Comparison of ENCODE assay signal across 3 cellular contexts in the genomic region with DNA sequence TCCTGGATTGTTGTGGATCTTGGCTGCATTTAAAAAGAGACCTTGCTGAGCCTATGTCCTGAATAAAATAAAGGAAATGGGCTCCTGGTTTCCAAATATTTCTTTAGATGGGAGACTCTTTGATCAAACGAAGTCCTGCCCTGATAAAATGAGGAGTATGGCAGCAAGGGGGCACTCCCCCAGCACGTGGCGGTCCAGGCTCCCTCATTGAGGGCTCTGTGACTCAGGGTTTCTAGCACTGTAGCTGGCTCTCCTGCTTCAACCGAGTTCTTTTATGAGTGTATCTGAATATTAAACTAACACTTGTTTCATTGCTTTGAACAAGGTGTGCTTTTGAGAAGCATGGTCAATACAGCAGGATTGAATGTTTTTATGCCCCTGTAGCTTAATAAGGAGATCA.
TF ChIP-seq lines count a peak whose summit lies in the region.

No MANE protein-coding gene starts in this region.

TF ChIP-seq in GM23338, 12 proteins besides CTCF, POLR2A, EP300 and RAD21:
- TF ChIP-seq ETS1 (IDR thresholded peaks at IDR 0.05) (no peak), EZH2phosphoT487 (IDR thresholded peaks at IDR 0.05; ENCODE audit: unreplicated experiment) (no peak), ZNF114 (CRISPR knock-in tag; IDR thresholded peaks at IDR 0.05) (no peak)

TF ChIP-seq in K562, 482 proteins besides CTCF, POLR2A, EP300 and RAD21:
- TF ChIP-seq ZFP1 (CRISPR knock-in tag; IDR thresholded peaks at IDR 0.05) (no peak), ZNF436 (CRISPR knock-in tag; IDR thresholded peaks at IDR 0.05) (no peak), FOSL1 (tag; conservative IDR thresholded peaks at IDR 0.05) (no peak), TCF7 (IDR thresholded peaks at IDR 0.05; ENCODE audit: borderline replicate concordance) (no peak), NFE2 (IDR thresholded peaks at IDR 0.05; ENCODE audit: low read depth) (peak; percentile 29; the same call in 1 of the 2 replicates), MGA (IDR thresholded peaks at IDR 0.05) (0 out of 2 replicates have a peak, but pooled peaks have one; percentile 22), RBBP5 (IDR thresholded peaks at IDR 0.05; ENCODE audit: borderline replicate concordance, insufficient read depth, low read length, poor library complexity, severe bottlenecking) (no peak)
- TF ChIP-seq, protein P1, sequence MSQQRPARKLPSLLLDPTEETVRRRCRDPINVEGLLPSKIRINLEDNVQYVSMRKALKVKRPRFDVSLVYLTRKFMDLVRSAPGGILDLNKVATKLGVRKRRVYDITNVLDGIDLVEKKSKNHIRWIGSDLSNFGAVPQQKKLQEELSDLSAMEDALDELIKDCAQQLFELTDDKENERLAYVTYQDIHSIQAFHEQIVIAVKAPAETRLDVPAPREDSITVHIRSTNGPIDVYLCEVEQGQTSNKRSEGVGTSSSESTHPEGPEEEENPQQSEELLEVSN (IDR thresholded peaks at IDR 0.05; ENCODE audit: borderline replicate concordance in 1 of 2, extremely low read depth in 1 of 2, insufficient read depth in 1 of 2, insufficient read length in 1 of 2, low read depth in 1 of 2, low read length in 1 of 2, poor library complexity in 1 of 2, severe bottlenecking in 1 of 2) = peak in 1 of 2 experiments; percentile 17

TF ChIP-seq in H1, 55 proteins besides CTCF, POLR2A, EP300 and RAD21:
- no peak for TF ChIP-seq RBBP5 (IDR thresholded peaks at IDR 0.05; ENCODE audit: borderline replicate concordance, low read depth, low read length)
- TF ChIP-seq, protein P1 (IDR thresholded peaks at IDR 0.05) = peak; percentile 29; the same call in 1 of the 2 replicates
- TF ChIP-seq MAX (IDR thresholded peaks at IDR 0.05) = peak; percentile 51
- no peak for TF ChIP-seq HDAC2 (IDR thresholded peaks at IDR 0.05; ENCODE audit: borderline replicate concordance in 1 of 2, low read depth in 2 of 2, low read length in 2 of 2)
